10 cellular contexts compared by ENCODE assay signal in the genomic region with DNA sequence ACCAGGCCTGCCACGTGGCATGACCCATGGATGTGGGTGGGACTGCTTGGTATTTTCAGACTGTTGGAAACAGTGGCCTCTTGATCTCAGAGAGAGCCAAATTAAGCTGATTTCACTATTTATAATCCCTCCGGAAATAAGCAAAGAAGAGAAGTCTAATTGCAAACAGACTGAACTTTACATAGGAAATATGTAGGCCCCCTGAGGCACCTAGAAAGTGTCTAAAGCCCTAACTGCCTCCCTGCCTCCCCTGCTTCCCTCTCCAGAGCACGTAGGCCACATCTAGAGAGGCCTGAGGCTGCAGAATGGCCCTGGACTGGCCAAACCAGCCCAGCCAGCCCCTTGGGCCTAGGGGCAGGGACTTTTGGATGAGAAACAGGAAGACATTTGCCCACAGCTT.
DNase-seq lines count a peak whose midpoint lies in the region; ATAC-seq and TF ChIP-seq lines count a peak whose summit lies in the region.
"Had no signal": no experiment of that assay in that cellular context is flagged by ENCODE, and none has a peak within 500 bp of the region (broad histone marks: within the 10 kb centered on the region; RNA-seq: fewer than 3 reads in every experiment).

No MANE protein-coding gene starts in this region.

- TF ChIP-seq CTCF in left ventricle myocardium inferior (IDR thresholded peaks at IDR 0.05; ENCODE audit: borderline replicate concordance) (no peak), sigmoid colon (IDR thresholded peaks at IDR 0.05) (no peak)

- H3K9me3 ChIP-seq in SK-N-MC (ENCODE audit: low read depth, low read length) (no peaks in the 10 kb centered on the region; the same call in 1 of the 2 replicates), left ventricle myocardium inferior (replicated peaks) (no peaks in the 10 kb centered on the region), sigmoid colon (no peaks in the 10 kb centered on the region)

- H3K4me3 ChIP-seq in SK-N-MC (peak overlapping the region; percentile 62), left ventricle myocardium inferior (no peak overlapping the region), sigmoid colon (no peak overlapping the region), H7 (ENCODE audit: insufficient read depth, low read depth, low read length) (no peak overlapping the region)

- peak overlapping the region; percentile 68 for H3K9ac ChIP-seq in SK-N-MC (ENCODE audit: insufficient read length)

- WGBS in sigmoid colon, 2 donors = 54 to 78% methylated on average over 3 of the region's 3 CpGs

- H3K36me3 ChIP-seq in SK-N-MC (ENCODE audit: insufficient read depth, low read length) (no peaks in the 10 kb centered on the region), left ventricle myocardium inferior (no peaks in the 10 kb centered on the region), sigmoid colon (no peaks in the 10 kb centered on the region), H7 (replicated peaks; ENCODE audit: control insufficient read depth, insufficient read depth, low read length) (no peaks in the 10 kb centered on the region)

- no peak for ATAC-seq in HG02610 (IDR thresholded peaks at IDR 0.05; ENCODE audit: unreplicated experiment)
- ATAC-seq in HG03196 (IDR thresholded peaks at IDR 0.05; ENCODE audit: unreplicated experiment) = no peak

- H3K27me3 ChIP-seq in left ventricle myocardium inferior (ENCODE audit: low read depth) (no peaks in the 10 kb centered on the region), sigmoid colon (no peaks in the 10 kb centered on the region), H7 (ENCODE audit: control insufficient read depth, insufficient read depth, low read length) (no peaks in the 10 kb centered on the region)

- intact Hi-C loops in left ventricle myocardium inferior (cut with micrococcal nuclease) = no loop called here
- intact Hi-C loops in sigmoid colon (cut with DNase I) = loop anchor here (5.0 to 10.0 kb wide), 4 partner anchors 77 to 724 kb away; no protein-coding TSS in a partner anchor

- TF ChIP-seq POLR2A in sigmoid colon (IDR thresholded peaks at IDR 0.05) = no peak

- peaks cover 84% of the 10 kb centered on the region for H3K4me1 ChIP-seq in left ventricle myocardium inferior
- H3K4me1 ChIP-seq in sigmoid colon = peaks cover 0 to 92% (median 89%) of the 10 kb centered on the region in 4 donors

- H3K27ac ChIP-seq in SK-N-MC = peak overlapping the region; percentile 99
- H3K27ac ChIP-seq in left ventricle myocardium inferior (replicated peaks) = peak overlapping the region; percentile 81
- peak overlapping the region; percentile 70 to 88 (median 81) for H3K27ac ChIP-seq in sigmoid colon

- peak; percentile 46 for DNase-seq in COLO829 (ENCODE audit: low spot score)
- peak; percentile 87 for DNase-seq in SK-N-MC (ENCODE audit: low read depth, low spot score)
- no peak for DNase-seq in left ventricle myocardium inferior
- DNase-seq in sigmoid colon = peak; percentile 44
- DNase-seq in H7 = no peak
- DNase-seq in activated naive CD4-positive, alpha-beta T cell (lab: John Stamatoyannopoulos, UW) = no peak
- DNase-seq: NCI-H1105; stimulated activated CD4-positive, alpha-beta T cell treated with anti-CD3 and anti-CD28 coated beads, Interleukin-15, amount 100 ng/mL, for 24 hours had no signal

- TF ChIP-seq EP300 in sigmoid colon (IDR thresholded peaks at IDR 0.05) = no peak

Comparison
In these comparisons a context has a peak if more than half of its experiments do, and no peak if none do; other contexts are left out.
1. DNase-seq: peak in COLO829 (single experiment), SK-N-MC (single experiment) and sigmoid colon (single experiment); none in left ventricle myocardium inferior (single experiment), H7 (single experiment) and activated naive CD4-positive, alpha-beta T cell (0 of 4).
2. Peak in every context shown above with its lines, with median percentiles within 50 percentile points of each other: H3K27ac ChIP-seq.